In genomic region chr1:161768461-161768860, GRCh38 we compare ENCODE assay signal across 1 cellular context.
TF ChIP-seq lines count a peak whose summit lies in the region.

No MANE protein-coding gene starts in this region.

TF ChIP-seq in GM12878, 131 proteins besides CTCF, POLR2A, EP300 and RAD21:
- TF ChIP-seq MYC (IDR thresholded peaks at IDR 0.05; ENCODE audit: insufficient read depth, insufficient read length, insufficient replicate concordance, low read length, severe bottlenecking) (no peak), FOS (IDR thresholded peaks at IDR 0.05; ENCODE audit: borderline replicate concordance, extremely low read depth, insufficient read length) (no peak), IKZF2 (IDR thresholded peaks at IDR 0.05) (no peak), RBBP5 (conservative IDR thresholded peaks at IDR 0.05) (no peak), STAT3 (IDR thresholded peaks at IDR 0.05; ENCODE audit: low read depth, low read length) (no peak), CBFB (IDR thresholded peaks at IDR 0.05; ENCODE audit: low read depth) (no peak)
- TF ChIP-seq, protein P1, sequence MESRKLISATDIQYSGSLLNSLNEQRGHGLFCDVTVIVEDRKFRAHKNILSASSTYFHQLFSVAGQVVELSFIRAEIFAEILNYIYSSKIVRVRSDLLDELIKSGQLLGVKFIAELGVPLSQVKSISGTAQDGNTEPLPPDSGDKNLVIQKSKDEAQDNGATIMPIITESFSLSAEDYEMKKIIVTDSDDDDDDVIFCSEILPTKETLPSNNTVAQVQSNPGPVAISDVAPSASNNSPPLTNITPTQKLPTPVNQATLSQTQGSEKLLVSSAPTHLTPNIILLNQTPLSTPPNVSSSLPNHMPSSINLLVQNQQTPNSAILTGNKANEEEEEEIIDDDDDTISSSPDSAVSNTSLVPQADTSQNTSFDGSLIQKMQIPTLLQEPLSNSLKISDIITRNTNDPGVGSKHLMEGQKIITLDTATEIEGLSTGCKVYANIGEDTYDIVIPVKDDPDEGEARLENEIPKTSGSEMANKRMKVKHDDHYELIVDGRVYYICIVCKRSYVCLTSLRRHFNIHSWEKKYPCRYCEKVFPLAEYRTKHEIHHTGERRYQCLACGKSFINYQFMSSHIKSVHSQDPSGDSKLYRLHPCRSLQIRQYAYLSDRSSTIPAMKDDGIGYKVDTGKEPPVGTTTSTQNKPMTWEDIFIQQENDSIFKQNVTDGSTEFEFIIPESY (IDR thresholded peaks at IDR 0.05) = no peak
- TF ChIP-seq, protein P2, sequence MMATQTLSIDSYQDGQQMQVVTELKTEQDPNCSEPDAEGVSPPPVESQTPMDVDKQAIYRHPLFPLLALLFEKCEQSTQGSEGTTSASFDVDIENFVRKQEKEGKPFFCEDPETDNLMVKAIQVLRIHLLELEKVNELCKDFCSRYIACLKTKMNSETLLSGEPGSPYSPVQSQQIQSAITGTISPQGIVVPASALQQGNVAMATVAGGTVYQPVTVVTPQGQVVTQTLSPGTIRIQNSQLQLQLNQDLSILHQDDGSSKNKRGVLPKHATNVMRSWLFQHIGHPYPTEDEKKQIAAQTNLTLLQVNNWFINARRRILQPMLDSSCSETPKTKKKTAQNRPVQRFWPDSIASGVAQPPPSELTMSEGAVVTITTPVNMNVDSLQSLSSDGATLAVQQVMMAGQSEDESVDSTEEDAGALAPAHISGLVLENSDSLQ (IDR thresholded peaks at IDR 0.05) = no peak
- TF ChIP-seq, protein P3, sequence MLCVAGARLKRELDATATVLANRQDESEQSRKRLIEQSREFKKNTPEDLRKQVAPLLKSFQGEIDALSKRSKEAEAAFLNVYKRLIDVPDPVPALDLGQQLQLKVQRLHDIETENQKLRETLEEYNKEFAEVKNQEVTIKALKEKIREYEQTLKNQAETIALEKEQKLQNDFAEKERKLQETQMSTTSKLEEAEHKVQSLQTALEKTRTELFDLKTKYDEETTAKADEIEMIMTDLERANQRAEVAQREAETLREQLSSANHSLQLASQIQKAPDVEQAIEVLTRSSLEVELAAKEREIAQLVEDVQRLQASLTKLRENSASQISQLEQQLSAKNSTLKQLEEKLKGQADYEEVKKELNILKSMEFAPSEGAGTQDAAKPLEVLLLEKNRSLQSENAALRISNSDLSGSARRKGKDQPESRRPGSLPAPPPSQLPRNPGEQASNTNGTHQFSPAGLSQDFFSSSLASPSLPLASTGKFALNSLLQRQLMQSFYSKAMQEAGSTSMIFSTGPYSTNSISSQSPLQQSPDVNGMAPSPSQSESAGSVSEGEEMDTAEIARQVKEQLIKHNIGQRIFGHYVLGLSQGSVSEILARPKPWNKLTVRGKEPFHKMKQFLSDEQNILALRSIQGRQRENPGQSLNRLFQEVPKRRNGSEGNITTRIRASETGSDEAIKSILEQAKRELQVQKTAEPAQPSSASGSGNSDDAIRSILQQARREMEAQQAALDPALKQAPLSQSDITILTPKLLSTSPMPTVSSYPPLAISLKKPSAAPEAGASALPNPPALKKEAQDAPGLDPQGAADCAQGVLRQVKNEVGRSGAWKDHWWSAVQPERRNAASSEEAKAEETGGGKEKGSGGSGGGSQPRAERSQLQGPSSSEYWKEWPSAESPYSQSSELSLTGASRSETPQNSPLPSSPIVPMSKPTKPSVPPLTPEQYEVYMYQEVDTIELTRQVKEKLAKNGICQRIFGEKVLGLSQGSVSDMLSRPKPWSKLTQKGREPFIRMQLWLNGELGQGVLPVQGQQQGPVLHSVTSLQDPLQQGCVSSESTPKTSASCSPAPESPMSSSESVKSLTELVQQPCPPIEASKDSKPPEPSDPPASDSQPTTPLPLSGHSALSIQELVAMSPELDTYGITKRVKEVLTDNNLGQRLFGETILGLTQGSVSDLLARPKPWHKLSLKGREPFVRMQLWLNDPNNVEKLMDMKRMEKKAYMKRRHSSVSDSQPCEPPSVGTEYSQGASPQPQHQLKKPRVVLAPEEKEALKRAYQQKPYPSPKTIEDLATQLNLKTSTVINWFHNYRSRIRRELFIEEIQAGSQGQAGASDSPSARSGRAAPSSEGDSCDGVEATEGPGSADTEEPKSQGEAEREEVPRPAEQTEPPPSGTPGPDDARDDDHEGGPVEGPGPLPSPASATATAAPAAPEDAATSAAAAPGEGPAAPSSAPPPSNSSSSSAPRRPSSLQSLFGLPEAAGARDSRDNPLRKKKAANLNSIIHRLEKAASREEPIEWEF (IDR thresholded peaks at IDR 0.05; ENCODE audit: insufficient replicate concordance, low read depth, low read length) = no peak
